Comparison of ENCODE assay signal across 19 cellular contexts in genomic region chr7:132876576-132876975, GRCh38.
"Had no signal": no experiment of that assay in that cellular context is flagged by ENCODE, and none has a peak within 500 bp of the region (broad histone marks: within the 10 kb centered on the region; RNA-seq: fewer than 3 reads in every experiment).

No MANE protein-coding gene starts in this region.

- DNase-seq: activated CD4-positive, alpha-beta T cell treated with anti-CD3 and anti-CD28 coated beads, Interleukin-2, amount 10 ng/mL, durations not matched to agents 7 days and 5 days; activated CD8-positive, alpha-beta T cell treated with anti-CD3 and anti-CD28 coated beads, Interleukin-2, amount 10 ng/mL, durations not matched to agents 7 days and 5 days; activated naive CD4-positive, alpha-beta T cell treated with Interleukin-2 at 50 U/mL for 16 hours; activated naive CD8-positive, alpha-beta T cell treated with anti-CD3 and anti-CD28 coated beads, Interleukin-2, amount 10 ng/mL, durations not matched to agents 7 days and 5 days; activated T-cell treated with anti-CD3 and anti-CD28 coated beads, Interleukin-2, amount 50 U/mL, for 24 hours; amygdala; body of pancreas; effector memory CD8-positive, alpha-beta T cell; hypothalamus; kidney; midbrain; stimulated activated CD4-positive, alpha-beta T cell treated with anti-CD3 and anti-CD28 coated beads, Interleukin-12 subunit alpha, Interleukin-12 subunit beta, amount 100 ng/mL, for 4 hours; stimulated activated CD4-positive, alpha-beta T cell treated with anti-CD3 and anti-CD28 coated beads, Interleukin-1b, Interleukin-23, amount 100 ng/mL, for 48 hours; stimulated activated CD8-positive, alpha-beta memory T cell treated with anti-CD3 and anti-CD28 coated beads, Interleukin-4, amount 100 ng/mL, for 48 hours; stimulated activated naive CD4-positive, alpha-beta T cell; thyroid gland had no signal

- FAIRE-seq: kidney had no signal

- ATAC-seq: activated CD4-positive, CD25-positive, alpha-beta regulatory T cell treated with anti-CD3 and anti-CD28 coated beads, Interleukin-2, amount 50 U/mL, for 24 hours; activated CD8-positive, alpha-beta T cell treated with anti-CD3 and anti-CD28 coated beads, Interleukin-2, amount 10 ng/mL, durations not matched to agents 7 days and 5 days; body of pancreas; effector memory CD8-positive, alpha-beta T cell; left lobe of liver had no signal

- H3K36me3 ChIP-seq: right atrium auricular region, thyroid gland had no signal

- H3K4me1 ChIP-seq: body of pancreas, right atrium auricular region, thyroid gland had no signal

- H3K27me3 ChIP-seq: body of pancreas, right atrium auricular region, thyroid gland had no signal

- H3K4me3 ChIP-seq: body of pancreas, right atrium auricular region, thyroid gland had no signal

- H3K27ac ChIP-seq: body of pancreas, right atrium auricular region, thyroid gland had no signal

- H3K9me3 ChIP-seq: body of pancreas, right atrium auricular region, thyroid gland had no signal
